8 cellular contexts compared by ENCODE assay signal in genomic region chr2:196068271-196069209, GRCh38. TPM values are rescaled to one million over a fixed set of nuclear protein-coding genes. Genes with fewer than 3 reads are reported as not detected.
DNase-seq lines count a peak whose midpoint lies in the region; ATAC-seq and TF ChIP-seq lines count a peak whose summit lies in the region.

TSS of gene DNAH7 (minus strand) at chr2:196068837. CDS start at chr2:196068711, 126 bp downstream.

- intact Hi-C loops in stomach (cut with DNase I; ENCODE audit: low total_unique reads) = no loop called here

- H3K36me3 ChIP-seq in HAP-1 (replicated peaks) (no peaks in the 10 kb centered on the region), MG63 (no peaks in the 10 kb centered on the region), stomach (no peaks in the 10 kb centered on the region)

- no peaks in the 10 kb centered on the region for H3K27me3 ChIP-seq in HAP-1 (ENCODE audit: low read depth)
- H3K27me3 ChIP-seq in MG63 = no peaks in the 10 kb centered on the region
- no peaks in the 10 kb centered on the region for H3K27me3 ChIP-seq in foreskin keratinocyte
- H3K27me3 ChIP-seq in stomach = no peaks in the 10 kb centered on the region

- H3K27me3 Mint-ChIP-seq in neural crest cell (ENCODE audit: low read depth) = peaks cover 20% of the 10 kb centered on the region

- peak within 1 kb of the TSS; percentile 95 for H3K4me3 Mint-ChIP-seq in neural crest cell

- H3K9me3 ChIP-seq in HAP-1 = no peaks in the 10 kb centered on the region
- H3K9me3 ChIP-seq in MG63 = no peaks in the 10 kb centered on the region
- no peaks in the 10 kb centered on the region for H3K9me3 ChIP-seq in stomach

- peak within 1 kb of the TSS; percentile 98 for H3K27ac Mint-ChIP-seq in neural crest cell (ENCODE audit: unreplicated experiment)

- H3K4me1 ChIP-seq in HAP-1 (peaks cover 11% of the 10 kb centered on the region), foreskin keratinocyte (peaks cover 7% of the 10 kb centered on the region), stomach (peaks cover 0 to 20% (median 9%) of the 10 kb centered on the region in 4 donors)

- WGBS in stomach, 5 donors = 2 to 4% (median 3%) methylated on average over 35 to 53 of the region's 53 CpGs

- no peak within 1 kb of the TSS for H3K27ac ChIP-seq in foreskin keratinocyte
- H3K27ac ChIP-seq in stomach = peak within 1 kb of the TSS; percentile 63 to 82 (median 75)

- peak within 1 kb of the TSS; percentile 52 for H3K4me3 ChIP-seq in HAP-1
- peak within 1 kb of the TSS; percentile 91 for H3K4me3 ChIP-seq in MG63
- peak within 1 kb of the TSS; percentile 75 to 90 (median 86) for H3K4me3 ChIP-seq in stomach

- TF ChIP-seq EP300 in stomach (IDR thresholded peaks at IDR 0.05) = no peak

- in situ Hi-C loops in HAP-1 (cut with MboI; ENCODE audit: low sequenced_read_pairs) = loop anchor here (10.0 kb wide), 1 partner anchor 414 kb away; the partner anchor contains the start of gene SLC39A10

- peaks cover 8% of the 10 kb centered on the region for H3K4me1 Mint-ChIP-seq in neural crest cell

- ATAC-seq in foreskin keratinocyte = peak; percentile 91

- no peaks in the 10 kb centered on the region for H3K9me3 Mint-ChIP-seq in neural crest cell

- no peak for TF ChIP-seq POLR2A in stomach (IDR thresholded peaks at IDR 0.05)

- TF ChIP-seq CTCF in foreskin keratinocyte (conservative IDR thresholded peaks at IDR 0.05) (peak; percentile 84), neural crest cell (conservative IDR thresholded peaks at IDR 0.05) (peak; percentile 94), stomach (IDR thresholded peaks at IDR 0.05) (peak in 4 of 7 experiments; percentile 22 to 75 (median 56))

- DNase-seq in GDM1 (lab: John Stamatoyannopoulos, UW) (peak; percentile 78), HAP-1 (ENCODE audit: low spot score in 2 of 2) (peak; percentile 70 to 91), MG63 (peak; percentile 91), SHP77 treated with DMSO at 0.1 percent for 48 hours (lab: John Stamatoyannopoulos, UW) (peak; percentile 76), activated gamma-delta T cell treated with Interleukin-2 at 50 U/mL for 16 hours (peak; percentile 85), foreskin keratinocyte (peak; percentile 44 to 64), neural crest cell (ENCODE audit: low read depth, low spot score) (peak; percentile 83), stomach (peak; percentile 92)

- no peaks in the 10 kb centered on the region for H3K36me3 Mint-ChIP-seq in neural crest cell (ENCODE audit: low read depth)

RNA-seq across cellular contexts. Expression of gene DNAH7, which starts in this region (rescaled TPM):
- 0.43 TPM in 1 of 2 replicates, not detected in the other for total RNA-seq in MG63 (2014; rRNA removed; shearing (Covaris generic); ENCODE audit: low replicate concordance)
- total RNA-seq in foreskin keratinocyte (0.07 and 0.31 TPM in 2 replicates), neural crest cell (1.5 and 2.6 TPM in 2 replicates), stomach (10 to 100 TPM in 1 of 5 donors, 1 to 10 TPM in 3, under 1 TPM in 1; 0.58 to 48.1 (median 1.7) TPM)
- polyA plus RNA-seq in foreskin keratinocyte (0.06 and 0.08 TPM in 2 replicates), stomach (under 1 TPM; 0.15 to 0.61 (median 0.37) TPM)

Comparison
In these comparisons a context has a peak if more than half of its experiments do, and no peak if none do; other contexts are left out.
1. Peak in DNase-seq and H3K4me3 ChIP-seq in MG63; RNA of the gene not detected or under 1 TPM.
2. Peak in DNase-seq and ATAC-seq in foreskin keratinocyte; RNA of the gene not detected or under 1 TPM.